15 cellular contexts compared by ENCODE assay signal in the genomic region with DNA sequence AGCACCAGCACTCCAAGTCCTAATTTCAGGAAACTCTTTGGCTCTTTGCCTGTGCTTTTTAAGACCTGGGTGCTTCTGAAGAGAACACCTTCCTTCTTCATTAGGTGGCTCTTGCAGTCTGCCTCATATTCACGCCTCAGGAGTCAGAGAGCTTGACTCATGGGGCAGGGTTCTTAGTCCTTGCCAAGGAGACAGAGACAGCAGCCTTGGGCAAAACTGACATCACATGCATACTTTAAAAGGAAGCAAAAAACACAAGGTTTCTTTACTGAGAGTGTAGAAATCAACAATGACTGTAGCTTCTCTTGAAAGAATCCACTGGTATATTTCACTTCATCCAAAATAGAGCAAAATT.
A peak's percentile ranks its signal among the peaks of the same experiment; 100 is the strongest.
DNase-seq lines count a peak whose midpoint lies in the region; ATAC-seq, FAIRE-seq and TF ChIP-seq lines count a peak whose summit lies in the region.
"Had no signal": no experiment of that assay in that cellular context is flagged by ENCODE, and none has a peak within 500 bp of the region (broad histone marks: within the 10 kb centered on the region; RNA-seq: fewer than 3 reads in every experiment).

No MANE protein-coding gene starts in this region.

- DNase-seq in AG09319 (ENCODE audit: extremely low read depth, low read depth) (peak; percentile 31), LoVo (ENCODE audit: low spot score) (peak; percentile 79), choroid plexus epithelial cell (ENCODE audit: low read depth) (peak; percentile 52), kidney epithelial cell (ENCODE audit: low read depth) (peak; percentile 91), lower lobe of right lung (no peak), NCI-H2171 treated with DMSO at 0.1 percent for 48 hours (lab: John Stamatoyannopoulos, UW) (no peak), urothelium cell line (ENCODE audit: low spot score) (no peak), SK-N-SH (no peak)
- DNase-seq: activated CD4-positive, alpha-beta T cell treated with anti-CD3 and anti-CD28 coated beads, Interleukin-2, amount 10 ng/mL, durations not matched to agents 24 days and 14 days; DND-41; effector memory CD8-positive, alpha-beta T cell; MM.1S; stimulated activated CD4-positive, alpha-beta T cell treated with anti-CD3 and anti-CD28 coated beads, Interleukin-15, amount 100 ng/mL, for 24 hours; T-cell had no signal

- no peak for TF ChIP-seq RAD21 in SK-N-SH (IDR thresholded peaks at IDR 0.05; ENCODE audit: low read length)

- H3K27ac ChIP-seq in lower lobe of right lung (no peak overlapping the region), SK-N-SH (ENCODE audit: low read depth in 2 of 2, low read length in 1 of 2) (no peak overlapping the region)
- H3K27ac ChIP-seq: parathyroid adenoma had no signal

- H4K20me1 ChIP-seq in SK-N-SH (ENCODE audit: insufficient read depth): no peaks in the 10 kb centered on the region

- no peak overlapping the region for H3K9ac ChIP-seq in SK-N-SH
- H3K9ac ChIP-seq: parathyroid adenoma had no signal

- no peaks in the 10 kb centered on the region for H3K9me3 ChIP-seq in lower lobe of right lung
- H3K9me3 ChIP-seq in SK-N-SH: no peaks in the 10 kb centered on the region

- H3F3A ChIP-seq in SK-N-SH (replicated peaks; ENCODE audit: insufficient read depth): peaks cover 13% of the 10 kb centered on the region

- POLR2A ChIA-PET in SK-N-SH (lab: Yijun Ruan, JAX): no interaction called here

- H3K27me3 ChIP-seq in kidney epithelial cell (ENCODE audit: control insufficient read depth, insufficient read depth, low read length) (no peaks in the 10 kb centered on the region), lower lobe of right lung (ENCODE audit: low read depth) (no peaks in the 10 kb centered on the region), SK-N-SH (ENCODE audit: insufficient read depth) (no peaks in the 10 kb centered on the region)

- no peak for ATAC-seq in lower lobe of right lung
- ATAC-seq: effector memory CD8-positive, alpha-beta T cell; T-cell had no signal

- FAIRE-seq in urothelium cell line (lab: Jason Lieb, UNC): no peak

- CTCF ChIA-PET in SK-N-SH (lab: Yijun Ruan, JAX): no interaction called here

- 73% methylated on average over 1 of the region's 1 CpG for WGBS in SK-N-SH (ENCODE audit: low lambda C conversion rate)

- no peaks in the 10 kb centered on the region for H3K79me2 ChIP-seq in SK-N-SH (ENCODE audit: insufficient read depth)
- H3K79me2 ChIP-seq: parathyroid adenoma had no signal

- H3K4me3 ChIP-seq in choroid plexus epithelial cell (ENCODE audit: low read depth, low read length): no peak overlapping the region
- H3K4me3 ChIP-seq in kidney epithelial cell (ENCODE audit: low read depth, low read length): no peak overlapping the region
- H3K4me3 ChIP-seq in lower lobe of right lung: no peak overlapping the region
- no peak overlapping the region for H3K4me3 ChIP-seq in SK-N-SH (ENCODE audit: low read depth in 2 of 2, low read length in 1 of 2)

- intact Hi-C loops in lower lobe of right lung (cut with DNase I): no loop called here

- H3K36me3 ChIP-seq in kidney epithelial cell (ENCODE audit: control insufficient read depth, insufficient read depth, low read length) (no peaks in the 10 kb centered on the region), lower lobe of right lung (no peaks in the 10 kb centered on the region), SK-N-SH (replicated peaks in 1 of 2; ENCODE audit: control insufficient read depth in 1 of 2, insufficient read depth in 2 of 2, low read length in 1 of 2) (no peaks in the 10 kb centered on the region)

- H2AFZ ChIP-seq in SK-N-SH (ENCODE audit: low read depth): no peak overlapping the region
- H2AFZ ChIP-seq: parathyroid adenoma had no signal

- no peaks in the 10 kb centered on the region for H3K9me2 ChIP-seq in SK-N-SH

- no peak overlapping the region for H3K4me2 ChIP-seq in SK-N-SH

- no peak for TF ChIP-seq EP300 in SK-N-SH (IDR thresholded peaks at IDR 0.05; ENCODE audit: borderline replicate concordance in 1 of 2, low read depth in 1 of 2, low read length in 1 of 2)

- H3K4me1 ChIP-seq in lower lobe of right lung (no peaks in the 10 kb centered on the region), SK-N-SH (ENCODE audit: control insufficient read depth in 1 of 2, insufficient read depth in 2 of 2, low read depth in 1 of 2, low read length in 1 of 2) (peaks cover 0 to 8% of the 10 kb centered on the region in 2 experiments; a peak in 2 of 4 replicates)
- H3K4me1 ChIP-seq: parathyroid adenoma had no signal

- TF ChIP-seq CTCF in AG09319 (IDR thresholded peaks at IDR 0.05; ENCODE audit: low read depth, low read length) (no peak), choroid plexus epithelial cell (conservative IDR thresholded peaks at IDR 0.05; ENCODE audit: low read depth, low read length) (no peak), kidney epithelial cell (IDR thresholded peaks at IDR 0.05; ENCODE audit: insufficient read depth, low read length, poor library complexity, severe bottlenecking) (no peak), lower lobe of right lung (IDR thresholded peaks at IDR 0.05) (no peak), SK-N-SH (IDR thresholded peaks at IDR 0.05) (no peak)

TF ChIP-seq in SK-N-SH, 30 proteins besides CTCF, POLR2A, EP300 and RAD21 (continues in another document):
- TF ChIP-seq POLR2AphosphoS5 (IDR thresholded peaks at IDR 0.05; ENCODE audit: low read depth, low read length): no peak
- TF ChIP-seq RCOR1 (IDR thresholded peaks at IDR 0.05; ENCODE audit: low read length): no peak
- no peak for TF ChIP-seq TAF1 (IDR thresholded peaks at IDR 0.05; ENCODE audit: borderline replicate concordance, low read depth, low read length)
- TF ChIP-seq, protein P1, sequence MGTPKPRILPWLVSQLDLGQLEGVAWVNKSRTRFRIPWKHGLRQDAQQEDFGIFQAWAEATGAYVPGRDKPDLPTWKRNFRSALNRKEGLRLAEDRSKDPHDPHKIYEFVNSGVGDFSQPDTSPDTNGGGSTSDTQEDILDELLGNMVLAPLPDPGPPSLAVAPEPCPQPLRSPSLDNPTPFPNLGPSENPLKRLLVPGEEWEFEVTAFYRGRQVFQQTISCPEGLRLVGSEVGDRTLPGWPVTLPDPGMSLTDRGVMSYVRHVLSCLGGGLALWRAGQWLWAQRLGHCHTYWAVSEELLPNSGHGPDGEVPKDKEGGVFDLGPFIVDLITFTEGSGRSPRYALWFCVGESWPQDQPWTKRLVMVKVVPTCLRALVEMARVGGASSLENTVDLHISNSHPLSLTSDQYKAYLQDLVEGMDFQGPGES (IDR thresholded peaks at IDR 0.05; ENCODE audit: low read depth, low read length): no peak
- no peak for TF ChIP-seq JUND (IDR thresholded peaks at IDR 0.05)
- no peak for TF ChIP-seq TEAD4 (IDR thresholded peaks at IDR 0.05; ENCODE audit: borderline replicate concordance, insufficient read depth)
- no peak for TF ChIP-seq FOXM1 (IDR thresholded peaks at IDR 0.05; ENCODE audit: low read depth)
- TF ChIP-seq FOSL2 (IDR thresholded peaks at IDR 0.05; ENCODE audit: borderline replicate concordance, low read depth): no peak; the same call in 1 of the 2 replicates
- TF ChIP-seq, protein P2, sequence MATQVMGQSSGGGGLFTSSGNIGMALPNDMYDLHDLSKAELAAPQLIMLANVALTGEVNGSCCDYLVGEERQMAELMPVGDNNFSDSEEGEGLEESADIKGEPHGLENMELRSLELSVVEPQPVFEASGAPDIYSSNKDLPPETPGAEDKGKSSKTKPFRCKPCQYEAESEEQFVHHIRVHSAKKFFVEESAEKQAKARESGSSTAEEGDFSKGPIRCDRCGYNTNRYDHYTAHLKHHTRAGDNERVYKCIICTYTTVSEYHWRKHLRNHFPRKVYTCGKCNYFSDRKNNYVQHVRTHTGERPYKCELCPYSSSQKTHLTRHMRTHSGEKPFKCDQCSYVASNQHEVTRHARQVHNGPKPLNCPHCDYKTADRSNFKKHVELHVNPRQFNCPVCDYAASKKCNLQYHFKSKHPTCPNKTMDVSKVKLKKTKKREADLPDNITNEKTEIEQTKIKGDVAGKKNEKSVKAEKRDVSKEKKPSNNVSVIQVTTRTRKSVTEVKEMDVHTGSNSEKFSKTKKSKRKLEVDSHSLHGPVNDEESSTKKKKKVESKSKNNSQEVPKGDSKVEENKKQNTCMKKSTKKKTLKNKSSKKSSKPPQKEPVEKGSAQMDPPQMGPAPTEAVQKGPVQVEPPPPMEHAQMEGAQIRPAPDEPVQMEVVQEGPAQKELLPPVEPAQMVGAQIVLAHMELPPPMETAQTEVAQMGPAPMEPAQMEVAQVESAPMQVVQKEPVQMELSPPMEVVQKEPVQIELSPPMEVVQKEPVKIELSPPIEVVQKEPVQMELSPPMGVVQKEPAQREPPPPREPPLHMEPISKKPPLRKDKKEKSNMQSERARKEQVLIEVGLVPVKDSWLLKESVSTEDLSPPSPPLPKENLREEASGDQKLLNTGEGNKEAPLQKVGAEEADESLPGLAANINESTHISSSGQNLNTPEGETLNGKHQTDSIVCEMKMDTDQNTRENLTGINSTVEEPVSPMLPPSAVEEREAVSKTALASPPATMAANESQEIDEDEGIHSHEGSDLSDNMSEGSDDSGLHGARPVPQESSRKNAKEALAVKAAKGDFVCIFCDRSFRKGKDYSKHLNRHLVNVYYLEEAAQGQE (IDR thresholded peaks at IDR 0.05; ENCODE audit: low read depth, low read length): no peak
- no peak for TF ChIP-seq MXI1 (IDR thresholded peaks at IDR 0.05; ENCODE audit: low read depth, low read length)
- no peak for TF ChIP-seq YY1 (IDR thresholded peaks at IDR 0.05; ENCODE audit: low read depth)
- no peak for TF ChIP-seq TCF12 (IDR thresholded peaks at IDR 0.05)
- no peak for TF ChIP-seq SMC3 (IDR thresholded peaks at IDR 0.05; ENCODE audit: low read depth, low read length)
- TF ChIP-seq, protein P3, sequence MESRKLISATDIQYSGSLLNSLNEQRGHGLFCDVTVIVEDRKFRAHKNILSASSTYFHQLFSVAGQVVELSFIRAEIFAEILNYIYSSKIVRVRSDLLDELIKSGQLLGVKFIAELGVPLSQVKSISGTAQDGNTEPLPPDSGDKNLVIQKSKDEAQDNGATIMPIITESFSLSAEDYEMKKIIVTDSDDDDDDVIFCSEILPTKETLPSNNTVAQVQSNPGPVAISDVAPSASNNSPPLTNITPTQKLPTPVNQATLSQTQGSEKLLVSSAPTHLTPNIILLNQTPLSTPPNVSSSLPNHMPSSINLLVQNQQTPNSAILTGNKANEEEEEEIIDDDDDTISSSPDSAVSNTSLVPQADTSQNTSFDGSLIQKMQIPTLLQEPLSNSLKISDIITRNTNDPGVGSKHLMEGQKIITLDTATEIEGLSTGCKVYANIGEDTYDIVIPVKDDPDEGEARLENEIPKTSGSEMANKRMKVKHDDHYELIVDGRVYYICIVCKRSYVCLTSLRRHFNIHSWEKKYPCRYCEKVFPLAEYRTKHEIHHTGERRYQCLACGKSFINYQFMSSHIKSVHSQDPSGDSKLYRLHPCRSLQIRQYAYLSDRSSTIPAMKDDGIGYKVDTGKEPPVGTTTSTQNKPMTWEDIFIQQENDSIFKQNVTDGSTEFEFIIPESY (IDR thresholded peaks at IDR 0.05; ENCODE audit: borderline replicate concordance, low read depth): no peak
- TF ChIP-seq NFIC (IDR thresholded peaks at IDR 0.05; ENCODE audit: borderline replicate concordance): no peak
- TF ChIP-seq ELF1 (IDR thresholded peaks at IDR 0.05): no peak
- TF ChIP-seq NRF1 (IDR thresholded peaks at IDR 0.05; ENCODE audit: low read depth, low read length): no peak
- no peak for TF ChIP-seq FOXJ3 (CRISPR knock-in tag; IDR thresholded peaks at IDR 0.05)

Comparison
In these comparisons a context has a peak if more than half of its experiments do, and no peak if none do; other contexts are left out.
1. DNase-seq: peak in AG09319 (single experiment), LoVo (single experiment), choroid plexus epithelial cell (single experiment) and kidney epithelial cell (single experiment); none in lower lobe of right lung (single experiment), NCI-H2171 treated with DMSO at 0.1 percent for 48 hours (single experiment), urothelium cell line (single experiment) and SK-N-SH (single experiment).